In genomic region chr2:200077210-200077650, GRCh38 we compare ENCODE assay signal across 11 cellular contexts.
DNase-seq lines count a peak whose midpoint lies in the region; ATAC-seq lines count a peak whose summit lies in the region.
"Had no signal": no experiment of that assay in that cellular context is flagged by ENCODE, and none has a peak within 500 bp of the region (broad histone marks: within the 10 kb centered on the region; RNA-seq: fewer than 3 reads in every experiment).

No MANE protein-coding gene starts in this region.

- peak; percentile 74 for DNase-seq in EL
- peak; percentile 83 for DNase-seq in NCI-H460 (ENCODE audit: extremely low read depth, low read depth)
- peak; percentile 77 for DNase-seq in fibroblast of gingiva (ENCODE audit: low read depth)
- peak; percentile 77 for DNase-seq in non-pigmented ciliary epithelial cell (ENCODE audit: low read depth)
- DNase-seq in central memory CD4-positive, alpha-beta T cell = no peak
- no peak for DNase-seq in OCI-M2 (lab: John Stamatoyannopoulos, UW; ENCODE audit: unreplicated experiment)
- DNase-seq: dermis blood vessel endothelial cell, left cardiac atrium, MM.1S had no signal

- ATAC-seq in GM21526 (IDR thresholded peaks at IDR 0.05; ENCODE audit: low FRiP score, unreplicated experiment) (no peak), HG03159 (IDR thresholded peaks at IDR 0.05; ENCODE audit: unreplicated experiment) (no peak)

Comparison
In these comparisons a context has a peak if more than half of its experiments do, and no peak if none do; other contexts are left out.
1. DNase-seq: peak in EL (single experiment), NCI-H460 (single experiment), fibroblast of gingiva (single experiment) and non-pigmented ciliary epithelial cell (single experiment); none in central memory CD4-positive, alpha-beta T cell (single experiment) and OCI-M2 (single experiment).